ENCODE assay signal across 8 cellular contexts in genomic region chr9:32431940-32432555, GRCh38. TPM values are rescaled to one million over a fixed set of nuclear protein-coding genes. Genes with fewer than 3 reads are reported as not detected.
A peak's percentile ranks its signal among the peaks of the same experiment; 100 is the strongest.
DNase-seq lines count a peak whose midpoint lies in the region; ATAC-seq and TF ChIP-seq lines count a peak whose summit lies in the region.

No MANE protein-coding gene starts in this region.

- CTCF ChIA-PET in CD4-positive, alpha-beta memory T cell (lab: Charles Lee; ENCODE audit: partially characterized antibody), result interaction anchor here (1.0 to 9.2 kb wide), 18 partner anchors 8 to 150 kb away, joined by 3 to 105 read pairs (median 4); partner anchors contain the start of genes ACO1 and RIGI
- CTCF ChIA-PET in SK-N-SH (lab: Yijun Ruan, JAX), result interaction anchor here (0.6 to 16.0 kb wide), 25 partner anchors 8 to 522 kb away, joined by 3 to 200 read pairs (median 4); partner anchors contain the start of genes ACO1 and RIGI

- TF ChIP-seq EP300 in SK-N-SH (IDR thresholded peaks at IDR 0.05; ENCODE audit: borderline replicate concordance in 1 of 2, low read depth in 1 of 2, low read length in 1 of 2) (no peak), tibial nerve (IDR thresholded peaks at IDR 0.05) (no peak)

- H3K4me3 ChIP-seq in CD4-positive, alpha-beta memory T cell (ENCODE audit: low read length in 2 of 2), result no peak overlapping the region
- H3K4me3 ChIP-seq in SK-N-SH (ENCODE audit: low read depth in 2 of 2, low read length in 1 of 2), result no peak overlapping the region
- no peak overlapping the region for H3K4me3 ChIP-seq in choroid plexus epithelial cell (ENCODE audit: low read depth, low read length)
- no peak overlapping the region for H3K4me3 ChIP-seq in tibial nerve

- intact Hi-C loops in CD4-positive, alpha-beta memory T cell (cut with micrococcal nuclease), result loop anchor here (1.0 to 2.0 kb wide), 2 partner anchors 53 to 141 kb away; partner anchors contain the start of gene NDUFB6

- peaks cover 9 to 47% of the 10 kb centered on the region in 2 donors for H3K36me3 Mint-ChIP-seq in CD4-positive, alpha-beta memory T cell

- H3K36me3 ChIP-seq in CD4-positive, alpha-beta memory T cell (ENCODE audit: insufficient read depth, low read length), result no peaks in the 10 kb centered on the region
- peaks cover 36 to 45% of the 10 kb centered on the region in 2 experiments for H3K36me3 ChIP-seq in SK-N-SH (replicated peaks in 1 of 2; ENCODE audit: control insufficient read depth in 1 of 2, insufficient read depth in 2 of 2, low read length in 1 of 2)
- H3K36me3 ChIP-seq in tibial nerve, result peaks cover 0 to 81% (median 0%) of the 10 kb centered on the region in 3 donors

- no peaks in the 10 kb centered on the region for H3K27me3 ChIP-seq in CD4-positive, alpha-beta memory T cell (ENCODE audit: insufficient read depth, low read length)
- H3K27me3 ChIP-seq in SK-N-SH (ENCODE audit: insufficient read depth) (no peaks in the 10 kb centered on the region), tibial nerve (no peaks in the 10 kb centered on the region)

- no peak overlapping the region for H3K4me3 Mint-ChIP-seq in CD4-positive, alpha-beta memory T cell

- H3K9me3 ChIP-seq in CD4-positive, alpha-beta memory T cell (ENCODE audit: control insufficient read depth in 1 of 2, low read length in 2 of 2), result no peaks in the 10 kb centered on the region
- H3K9me3 ChIP-seq in SK-N-SH (no peaks in the 10 kb centered on the region), tibial nerve (no peaks in the 10 kb centered on the region)

- H3F3A ChIP-seq in SK-N-SH (replicated peaks; ENCODE audit: insufficient read depth), result peaks cover 17% of the 10 kb centered on the region

- no peaks in the 10 kb centered on the region for H4K20me1 ChIP-seq in SK-N-SH (ENCODE audit: insufficient read depth)

- TF ChIP-seq POLR2A in tibial nerve (IDR thresholded peaks at IDR 0.05), result no peak

- WGBS in SK-N-SH (ENCODE audit: low lambda C conversion rate), result 78% methylated on average over 10 of the region's 10 CpGs
- 67 to 70% methylated on average over 10 of the region's 10 CpGs for WGBS in tibial nerve, 2 donors

- TF ChIP-seq CTCF in SK-N-SH (IDR thresholded peaks at IDR 0.05) (peak; percentile 73), choroid plexus epithelial cell (conservative IDR thresholded peaks at IDR 0.05; ENCODE audit: low read depth, low read length) (peak; percentile 74), tibial nerve (IDR thresholded peaks at IDR 0.05) (peak in 4 of 5 experiments; percentile 33 to 60 (median 46))

- H3K27me3 Mint-ChIP-seq in CD4-positive, alpha-beta memory T cell, result no peaks in the 10 kb centered on the region

- no peak overlapping the region for H3K9ac ChIP-seq in SK-N-SH

- H3K4me1 Mint-ChIP-seq in CD4-positive, alpha-beta memory T cell, result peaks cover 0 to 4% (median 2%) of the 10 kb centered on the region in 4 donors

- H2AFZ ChIP-seq in SK-N-SH (ENCODE audit: low read depth), result peak overlapping the region; percentile 25; the same call in 1 of the 2 replicates

- no peaks in the 10 kb centered on the region for H3K4me1 ChIP-seq in CD4-positive, alpha-beta memory T cell (ENCODE audit: insufficient read depth, low read length)
- H3K4me1 ChIP-seq in SK-N-SH (ENCODE audit: control insufficient read depth in 1 of 2, insufficient read depth in 2 of 2, low read depth in 1 of 2, low read length in 1 of 2) (peaks cover 0 to 17% of the 10 kb centered on the region in 2 experiments; a peak in 3 of 4 replicates), tibial nerve (peaks cover 0 to 5% (median 3%) of the 10 kb centered on the region in 4 donors)

- H3K9me2 ChIP-seq in SK-N-SH, result no peaks in the 10 kb centered on the region

- POLR2A ChIA-PET in CD4-positive, alpha-beta memory T cell (lab: Charles Lee; ENCODE audit: partially characterized antibody), result interaction anchor here (0.8 to 0.9 kb wide), 2 partner anchors 43 to 53 kb away, joined by 3 to 4 read pairs; no protein-coding TSS in a partner anchor
- POLR2A ChIA-PET in SK-N-SH (lab: Yijun Ruan, JAX), result no interaction called here

- peak; percentile 57 for TF ChIP-seq RAD21 in SK-N-SH (IDR thresholded peaks at IDR 0.05; ENCODE audit: low read length)

- H3K4me2 ChIP-seq in SK-N-SH, result peak overlapping the region; percentile 50; the same call in 1 of the 2 replicates

- no peaks in the 10 kb centered on the region for H3K79me2 ChIP-seq in SK-N-SH (ENCODE audit: insufficient read depth)

- DNase-seq in CD4-positive, alpha-beta memory T cell, result peak in 4 of 5 donors; percentile 9 to 15 (median 12)
- DNase-seq in SK-N-SH (peak; percentile 55), choroid plexus epithelial cell (ENCODE audit: low read depth) (peak; percentile 69), myocyte (ENCODE audit: low read depth) (peak; percentile 67), tibial nerve (ENCODE audit: low spot score in 2 of 2) (peak in 1 of 2 donors; percentile 66), NCI-H510A (lab: John Stamatoyannopoulos, UW) (no peak)

- no peaks in the 10 kb centered on the region for H3K9me3 Mint-ChIP-seq in CD4-positive, alpha-beta memory T cell

- peak; percentile 50 for ATAC-seq in GM21786 (IDR thresholded peaks at IDR 0.05; ENCODE audit: unreplicated experiment)
- no peak for ATAC-seq in HG03521 (IDR thresholded peaks at IDR 0.05; ENCODE audit: unreplicated experiment)

- no peak overlapping the region for H3K27ac ChIP-seq in CD4-positive, alpha-beta memory T cell (ENCODE audit: low read depth, low read length)
- H3K27ac ChIP-seq in SK-N-SH (ENCODE audit: low read depth in 2 of 2, low read length in 1 of 2), result peak overlapping the region in 1 of 2 experiments; percentile 57; a peak in 2 of 4 replicates
- no peak overlapping the region for H3K27ac ChIP-seq in tibial nerve

- no peak overlapping the region for H3K27ac Mint-ChIP-seq in CD4-positive, alpha-beta memory T cell

TF ChIP-seq in SK-N-SH, 30 proteins besides CTCF, POLR2A, EP300 and RAD21:
- TF ChIP-seq RXRA (IDR thresholded peaks at IDR 0.05; ENCODE audit: borderline replicate concordance, low read depth) (no peak), JUND (IDR thresholded peaks at IDR 0.05) (no peak), SMC3 (IDR thresholded peaks at IDR 0.05; ENCODE audit: low read depth, low read length) (peak; percentile 63), YY1 (IDR thresholded peaks at IDR 0.05; ENCODE audit: low read depth) (no peak), POLR2AphosphoS5 (IDR thresholded peaks at IDR 0.05; ENCODE audit: low read depth, low read length) (no peak)
TF ChIP-seq in SK-N-SH: peak in this region for 1.

RNA-seq across cellular contexts. Expression of gene ACO1, which starts 47.6 kb away (rescaled TPM):
- 1 to 10 TPM; 7.9 to 9.1 TPM for total RNA-seq in CD4-positive, alpha-beta memory T cell
- 10 to 100 TPM in 1 of 2 donors, 1 to 10 TPM in 1; 9.2 to 11.9 TPM for polyA plus RNA-seq in CD4-positive, alpha-beta memory T cell
- polyA plus RNA-seq in SK-N-SH (2012; rRNA removed), result 25.4 and 33.7 TPM in 2 replicates
- 26.8 and 27.9 TPM in 2 replicates for polyA plus RNA-seq in SK-N-SH (2012; cell fraction: cytosol; rRNA removed)
- 19.0 and 29.3 TPM in 2 replicates for polyA plus RNA-seq in SK-N-SH (2012; cell fraction: nucleus; rRNA removed)
- 58.2 and 64.3 TPM in 2 replicates for total RNA-seq in myocyte
- polyA plus RNA-seq in myocyte (2012), result 43.5 TPM
- 10 to 100 TPM; 33.7 to 62.4 (median 45.4) TPM for total RNA-seq in tibial nerve
